7 cellular contexts compared by ENCODE assay signal in the genomic region with DNA sequence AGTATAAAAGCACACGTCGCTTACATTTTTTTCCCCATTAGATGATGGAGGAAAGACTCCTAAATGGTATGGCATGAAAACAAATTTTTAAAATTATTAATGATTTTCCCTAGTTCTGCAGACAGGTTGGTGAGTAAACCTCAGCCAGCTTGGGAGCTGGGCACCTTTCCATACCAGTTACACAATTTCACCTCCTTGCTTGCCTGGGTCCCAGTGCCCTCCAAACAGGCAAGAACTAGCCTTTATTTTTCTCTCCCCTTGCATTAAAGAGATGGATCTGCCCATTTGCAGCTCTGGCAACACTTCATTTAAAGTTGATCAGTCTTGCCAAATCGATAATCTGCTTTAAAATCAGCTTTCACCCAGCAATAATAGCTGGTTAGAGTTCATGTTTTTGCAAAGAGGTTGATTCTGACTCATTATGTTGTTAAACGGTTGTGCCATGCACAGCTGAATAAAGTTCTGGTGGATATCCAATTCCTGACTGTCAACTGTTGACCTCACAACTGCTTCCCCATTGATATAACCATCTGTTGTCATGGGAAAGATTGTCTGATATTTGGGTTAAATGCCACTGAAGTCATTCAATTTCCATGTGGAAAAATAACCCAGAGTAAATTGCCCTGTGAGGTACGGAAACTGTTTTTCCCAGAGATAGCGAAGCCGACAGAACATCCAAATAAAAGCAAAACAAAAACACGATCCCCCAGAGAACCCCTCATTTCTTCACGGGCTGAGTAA.
DNase-seq lines count a peak whose midpoint lies in the region; ATAC-seq and TF ChIP-seq lines count a peak whose summit lies in the region.

No MANE protein-coding gene starts in this region.

- H3K4me1 ChIP-seq in subcutaneous abdominal adipose tissue (ENCODE audit: control insufficient read depth in 5 of 5, insufficient read depth in 5 of 5, low read length in 5 of 5): peaks cover 4 to 40% (median 30%) of the 10 kb centered on the region in 5 donors

- H3K27me3 ChIP-seq in subcutaneous abdominal adipose tissue (ENCODE audit: control insufficient read depth in 5 of 5, insufficient read depth in 4 of 5, low read length in 5 of 5): no peaks in the 10 kb centered on the region

- DNase-seq in GM10266 (ENCODE audit: extremely low spot score) (peak; percentile 35), NCI-H226 (peak; percentile 68), cardiac fibroblast (ENCODE audit: low read depth in 2 of 2) (peak; percentile 74 to 87), left kidney (ENCODE audit: low read depth, low spot score) (peak; percentile 17)

- ATAC-seq in HG02852 (IDR thresholded peaks at IDR 0.05; ENCODE audit: unreplicated experiment): no peak
- ATAC-seq in GM21360 (IDR thresholded peaks at IDR 0.05; ENCODE audit: unreplicated experiment): no peak

- H3K9me3 ChIP-seq in subcutaneous abdominal adipose tissue (ENCODE audit: control insufficient read depth in 5 of 5, low read length in 5 of 5): no peaks in the 10 kb centered on the region

- no peaks in the 10 kb centered on the region for H3K36me3 ChIP-seq in subcutaneous abdominal adipose tissue (ENCODE audit: control insufficient read depth in 5 of 5, insufficient read depth in 5 of 5, low read length in 5 of 5)

- peak overlapping the region; percentile 91 for H3K27ac ChIP-seq in subcutaneous abdominal adipose tissue (ENCODE audit: low read depth, low read length)

- TF ChIP-seq CTCF in GM10266 (IDR thresholded peaks at IDR 0.05; ENCODE audit: control insufficient read depth, insufficient read depth, low read depth, missing control alignments) (no peak), cardiac fibroblast (IDR thresholded peaks at IDR 0.05; ENCODE audit: low read depth, low read length) (no peak)

- H3K4me3 ChIP-seq in cardiac fibroblast (replicated peaks in 1 of 2; ENCODE audit: low read depth in 2 of 2, low read length in 2 of 2): peak overlapping the region; percentile 50 to 52
- peak overlapping the region; percentile 68 to 87 (median 79) for H3K4me3 ChIP-seq in subcutaneous abdominal adipose tissue (ENCODE audit: low read depth in 1 of 5, low read length in 5 of 5)

- peak overlapping the region; percentile 0 to 74 (median 68) for H3K9ac ChIP-seq in subcutaneous abdominal adipose tissue (ENCODE audit: low read length in 5 of 5)

Comparison
In these comparisons a context has a peak if more than half of its experiments do, and no peak if none do; other contexts are left out.
1. DNase-seq: peak in every context shown above with its lines; median percentile 80 in cardiac fibroblast; 68 in NCI-H226; 35 in GM10266; 17 in left kidney.